In genomic region chr3:138803006-138803653, GRCh38 we compare ENCODE assay signal across 15 cellular contexts.
"Had no signal": no experiment of that assay in that cellular context is flagged by ENCODE, and none has a peak within 500 bp of the region (broad histone marks: within the 10 kb centered on the region; RNA-seq: fewer than 3 reads in every experiment).

No MANE protein-coding gene starts in this region.

- DNase-seq: activated CD4-positive, alpha-beta T cell treated with anti-CD3 and anti-CD28 coated beads, Interleukin-2, amount 50 U/mL, for 4 hours; activated CD4-positive, CD25-positive, alpha-beta regulatory T cell treated with anti-CD3 and anti-CD28 coated beads, Interleukin-2, amount 50 U/mL, for 72 hours; activated CD8-positive, alpha-beta memory T cell treated with anti-CD3 and anti-CD28 coated beads, Interleukin-2, amount 10 ng/mL, durations not matched to agents 7 days and 5 days; activated naive CD4-positive, alpha-beta T cell; adrenal gland; central memory CD4-positive, alpha-beta T cell; cortex of kidney; effector CD8-positive, alpha-beta T cell; lower lobe of right lung; naive thymus-derived CD4-positive, alpha-beta T cell; nucleus accumbens; stimulated activated CD4-positive, alpha-beta T cell treated with anti-CD3 and anti-CD28 coated beads, Interleukin-12 subunit alpha, Interleukin-12 subunit beta, amount 100 ng/mL, for 4 hours; stimulated activated naive CD4-positive, alpha-beta T cell treated with Interleukin-2 at 50 U/mL for 16 hours had no signal

- H3K36me3 ChIP-seq: adrenal gland, gastroesophageal sphincter, lower lobe of right lung, prostate gland had no signal

- H3K9me3 ChIP-seq: adrenal gland, gastroesophageal sphincter, lower lobe of right lung, prostate gland had no signal

- ATAC-seq: activated CD8-positive, alpha-beta memory T cell treated with anti-CD3 and anti-CD28 coated beads, Interleukin-2, amount 10 ng/mL, durations not matched to agents 7 days and 5 days; gastroesophageal sphincter; lower lobe of right lung; naive thymus-derived CD4-positive, alpha-beta T cell had no signal

- H3K27me3 ChIP-seq: adrenal gland, gastroesophageal sphincter had no signal

- H3K27ac ChIP-seq: adrenal gland, lower lobe of right lung, prostate gland had no signal

- H3K36me3 Mint-ChIP-seq: activated CD8-positive, alpha-beta memory T cell treated with anti-CD3 and anti-CD28 coated beads, Interleukin-2, amount 10 ng/mL, durations not matched to agents 7 days and 5 days had no signal

- H3K4me3 Mint-ChIP-seq: activated CD8-positive, alpha-beta memory T cell treated with anti-CD3 and anti-CD28 coated beads, Interleukin-2, amount 10 ng/mL, durations not matched to agents 7 days and 5 days; naive thymus-derived CD4-positive, alpha-beta T cell had no signal

- H3K27me3 Mint-ChIP-seq: activated CD8-positive, alpha-beta memory T cell treated with anti-CD3 and anti-CD28 coated beads, Interleukin-2, amount 10 ng/mL, durations not matched to agents 7 days and 5 days; naive thymus-derived CD4-positive, alpha-beta T cell had no signal

- H3K4me3 ChIP-seq: adrenal gland, gastroesophageal sphincter, lower lobe of right lung, prostate gland had no signal

- H3K27ac Mint-ChIP-seq: activated CD8-positive, alpha-beta memory T cell treated with anti-CD3 and anti-CD28 coated beads, Interleukin-2, amount 10 ng/mL, durations not matched to agents 7 days and 5 days had no signal

- H3K4me1 ChIP-seq: lower lobe of right lung, prostate gland had no signal
